In the genomic region with DNA sequence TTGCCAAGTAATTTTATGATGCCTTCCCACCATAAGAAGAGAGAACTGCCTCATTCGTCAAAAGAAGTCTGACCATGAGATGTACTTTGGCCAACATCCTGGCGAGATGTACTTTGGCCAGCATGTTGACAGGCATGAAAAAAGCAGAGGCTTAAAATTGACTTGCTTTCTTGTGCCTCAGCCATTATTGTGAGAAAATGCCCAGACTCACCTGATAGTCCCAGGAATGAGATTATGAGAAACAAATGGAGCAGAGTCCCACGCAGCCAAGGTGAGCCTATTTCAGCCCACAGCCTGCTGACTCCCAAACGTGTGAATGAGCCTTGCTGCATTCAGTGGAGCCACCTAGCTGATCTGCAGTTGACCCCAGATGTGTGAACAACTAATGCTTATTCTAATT, we compare ENCODE assay signal across 20 cellular contexts. TPM values are rescaled to one million over a fixed set of nuclear protein-coding genes. Genes with fewer than 3 reads are reported as not detected.
DNase-seq lines count a peak whose midpoint lies in the region; ATAC-seq, FAIRE-seq and TF ChIP-seq lines count a peak whose summit lies in the region.
"Had no signal": no experiment of that assay in that cellular context is flagged by ENCODE, and none has a peak within 500 bp of the region (broad histone marks: within the 10 kb centered on the region; RNA-seq: fewer than 3 reads in every experiment).

No MANE protein-coding gene starts in this region.

- no peak overlapping the region for H3K4me3 ChIP-seq in OCI-LY7 (ENCODE audit: low read depth, low read length, poor library complexity, severe bottlenecking)
- H3K4me3 ChIP-seq in esophagus muscularis mucosa, result no peak overlapping the region
- peak overlapping the region in 2 of 3 experiments; percentile 24 to 34; a peak in 1 of 6 replicates for H3K4me3 ChIP-seq in HepG2 (replicated peaks in 1 of 3; ENCODE audit: insufficient read depth in 1 of 3, low read depth in 2 of 3, low read length in 3 of 3)
- H3K4me3 ChIP-seq: A549, BLaER1 had no signal

- TF ChIP-seq EP300 in esophagus muscularis mucosa (IDR thresholded peaks at IDR 0.05), result no peak
- no peak for TF ChIP-seq EP300 in HepG2 (IDR thresholded peaks at IDR 0.05; ENCODE audit: low read depth in 2 of 2, low read length in 2 of 2)
- TF ChIP-seq EP300 in HepG2 (CRISPR knock-in tag; IDR thresholded peaks at IDR 0.05; ENCODE audit: borderline replicate concordance), result no peak

- H3K27me3 ChIP-seq in esophagus muscularis mucosa (no peaks in the 10 kb centered on the region), HepG2 (ENCODE audit: control insufficient read depth in 1 of 2, insufficient read depth in 2 of 2, low read length in 2 of 2) (no peaks in the 10 kb centered on the region; a peak in 1 of 5 replicates)
- H3K27me3 ChIP-seq in CD4-positive, alpha-beta T cell (ENCODE audit: control insufficient read depth, insufficient read depth, low read length), result peaks cover 7% of the 10 kb centered on the region
- H3K27me3 ChIP-seq: BLaER1 had no signal

- POLR2A ChIA-PET in OCI-LY7 (lab: Charles Lee), result interaction anchor here (0.9 kb wide), 1 partner anchor 11 kb away, joined by 3 read pairs; no protein-coding TSS in a partner anchor
- POLR2A ChIA-PET in HepG2 (lab: Yijun Ruan, JAX), result no interaction called here
- POLR2A ChIA-PET in CD4-positive, alpha-beta T cell (lab: Charles Lee), result no interaction called here

- ATAC-seq in HepG2, result peak; percentile 70
- ATAC-seq in CD4-positive, alpha-beta T cell (ENCODE audit: poor library complexity), result no peak
- ATAC-seq: A549 had no signal

- H4K20me1 ChIP-seq in OCI-LY7 (ENCODE audit: insufficient read depth, low read length) (no peaks in the 10 kb centered on the region), HepG2 (ENCODE audit: insufficient read depth, low read length) (no peaks in the 10 kb centered on the region)
- H4K20me1 ChIP-seq: BLaER1 had no signal

- DNase-seq in OCI-LY7 (ENCODE audit: low spot score) (no peak), esophagus muscularis mucosa (ENCODE audit: extremely low spot score) (peak; percentile 37), HepG2 (ENCODE audit: low spot score) (peak; percentile 7), mucosa of gallbladder (ENCODE audit: low spot score) (peak; percentile 34), GM20000 (ENCODE audit: low spot score) (no peak), NOMO-1 treated with dmso at 0.1 percent for 144 hours (lab: John Stamatoyannopoulos, UW; ENCODE audit: unreplicated experiment) (no peak), AG20443 (ENCODE audit: low spot score) (no peak)
- DNase-seq in CD4-positive, alpha-beta T cell, result no peak
- DNase-seq: CD8-positive, alpha-beta memory T cell; COR-L47; H9 had no signal

- CTCF ChIA-PET in OCI-LY7 (lab: Charles Lee; ENCODE audit: unreplicated experiment), result no interaction called here
- CTCF ChIA-PET in HepG2 (lab: Yijun Ruan, JAX; ENCODE audit: low intra/inter-chr PET ratio, low total read pairs), result no interaction called here
- CTCF ChIA-PET in CD4-positive, alpha-beta T cell (lab: Charles Lee), result no interaction called here

- in situ Hi-C loops in HepG2 (cut with HindIII; ENCODE audit: extremely low pct_ligation_motif_present, low pct_unique_long_range_greater_than_20kb), result no loop called here

- TF ChIP-seq POLR2A in esophagus muscularis mucosa (IDR thresholded peaks at IDR 0.05; ENCODE audit: low read depth), result no peak
- no peak for TF ChIP-seq POLR2A in HepG2 (IDR thresholded peaks at IDR 0.05; ENCODE audit: insufficient read depth in 1 of 2, low read depth in 2 of 2, low read length in 2 of 2)

- 75% methylated on average over 4 of the region's 4 CpGs for WGBS in esophagus muscularis mucosa
- WGBS in HepG2 (ENCODE audit: low lambda C conversion rate), result 3% methylated on average over 4 of the region's 4 CpGs

- H3K4me3 Mint-ChIP-seq in CD4-positive, alpha-beta T cell, result no peak overlapping the region
- H3K4me3 Mint-ChIP-seq: CD8-positive, alpha-beta memory T cell; H9; IgD-negative memory B cell had no signal

- H3K36me3 ChIP-seq in OCI-LY7 (ENCODE audit: insufficient read depth, low read length), result no peaks in the 10 kb centered on the region; the same call in 1 of the 2 replicates
- H3K36me3 ChIP-seq in esophagus muscularis mucosa, result no peaks in the 10 kb centered on the region
- no peaks in the 10 kb centered on the region for H3K36me3 ChIP-seq in HepG2 (replicated peaks in 1 of 2; ENCODE audit: control insufficient read depth in 1 of 2, insufficient read depth in 2 of 2, low read length in 2 of 2)
- H3K36me3 ChIP-seq: BLaER1 had no signal

- H3K27ac Mint-ChIP-seq in CD4-positive, alpha-beta T cell, result no peak overlapping the region
- H3K27ac Mint-ChIP-seq: CD8-positive, alpha-beta memory T cell; H9; IgD-negative memory B cell had no signal

- intact Hi-C loops in OCI-LY7 (cut with micrococcal nuclease; ENCODE audit: unreplicated experiment), result no loop called here
- intact Hi-C loops in esophagus muscularis mucosa (cut with DNase I), result no loop called here
- intact Hi-C loops in HepG2 (cut with micrococcal nuclease; ENCODE audit: unreplicated experiment), result no loop called here
- intact Hi-C loops in CD4-positive, alpha-beta T cell (cut with DNase I, micrococcal nuclease), result no loop called here

- H2AFZ ChIP-seq in OCI-LY7 (ENCODE audit: low read length) (0 out of 2 replicates have a peak overlapping the region, but pooled peaks have one; percentile 2), HepG2 (ENCODE audit: low read length) (no peak overlapping the region)

- peaks cover 5% of the 10 kb centered on the region; the same call in 1 of the 2 replicates for H3K9me3 ChIP-seq in OCI-LY7 (ENCODE audit: low read length)
- H3K9me3 ChIP-seq in esophagus muscularis mucosa, result no peaks in the 10 kb centered on the region
- H3K9me3 ChIP-seq in HepG2 (ENCODE audit: low read length), result no peaks in the 10 kb centered on the region
- no peaks in the 10 kb centered on the region for H3K9me3 ChIP-seq in CD4-positive, alpha-beta T cell (ENCODE audit: control insufficient read depth, low read length)
- H3K9me3 ChIP-seq: A549 had no signal

- FAIRE-seq in HepG2 (lab: Jason Lieb, UNC), result peak; percentile 8
- FAIRE-seq: A549, G401.6, GM12892, GM18507, H1, HTR-8/SVneo had no signal

- H3K9ac ChIP-seq in HepG2 (ENCODE audit: insufficient read depth, low read depth, low read length), result no peak overlapping the region
- H3K9ac ChIP-seq: BLaER1 had no signal

- H3K4me1 Mint-ChIP-seq in CD4-positive, alpha-beta T cell (ENCODE audit: low read depth), result no peaks in the 10 kb centered on the region
- H3K4me1 Mint-ChIP-seq: CD8-positive, alpha-beta memory T cell had no signal

- no peak for TF ChIP-seq CTCF in OCI-LY7 (conservative IDR thresholded peaks at IDR 0.05; ENCODE audit: low read length)
- TF ChIP-seq CTCF in esophagus muscularis mucosa (IDR thresholded peaks at IDR 0.05), result no peak
- TF ChIP-seq CTCF in HepG2 (CRISPR knock-in tag; IDR thresholded peaks at IDR 0.05), result no peak
- no peak for TF ChIP-seq CTCF in GM20000 (IDR thresholded peaks at IDR 0.05; ENCODE audit: extremely low read depth, missing control alignments)
- TF ChIP-seq CTCF in CD4-positive, alpha-beta T cell (IDR thresholded peaks at IDR 0.05), result no peak

- peaks cover 18% of the 10 kb centered on the region for H3K27me3 Mint-ChIP-seq in CD4-positive, alpha-beta T cell

- peaks cover 8% of the 10 kb centered on the region for H3K4me1 ChIP-seq in OCI-LY7 (ENCODE audit: insufficient read depth, low read length, poor library complexity, severe bottlenecking)
- peaks cover 0 to 3% (median 3%) of the 10 kb centered on the region in 4 donors for H3K4me1 ChIP-seq in esophagus muscularis mucosa
- H3K4me1 ChIP-seq in HepG2 (ENCODE audit: insufficient read depth, low read length), result peaks cover 20% of the 10 kb centered on the region
- H3K4me1 ChIP-seq: A549, BLaER1 had no signal

- no TSS peak for BruUV-seq in OCI-LY7 (replicated peaks; lab: Mats Ljungman, UMichigan)
- BruUV-seq in HepG2 (replicated peaks; lab: Mats Ljungman, UMichigan), result no TSS peak

- H3K79me2 ChIP-seq in OCI-LY7 (ENCODE audit: insufficient read depth, low read depth, low read length), result no peaks in the 10 kb centered on the region
- H3K79me2 ChIP-seq in HepG2 (ENCODE audit: insufficient read depth, low read length), result no peaks in the 10 kb centered on the region

- no peaks in the 10 kb centered on the region for H3K9me3 Mint-ChIP-seq in CD4-positive, alpha-beta T cell

- H3K9me2 ChIP-seq in OCI-LY7 (ENCODE audit: insufficient read depth, low read length), result no peaks in the 10 kb centered on the region

- no peaks in the 10 kb centered on the region for H3K36me3 Mint-ChIP-seq in CD4-positive, alpha-beta T cell (ENCODE audit: low read depth)
- H3K36me3 Mint-ChIP-seq: IgD-negative memory B cell had no signal

- no peak overlapping the region for H3K27ac ChIP-seq in OCI-LY7 (ENCODE audit: low read depth, low read length, poor library complexity, severe bottlenecking)
- H3K27ac ChIP-seq in esophagus muscularis mucosa (replicated peaks in 1 of 4), result no peak overlapping the region
- no peak overlapping the region for H3K27ac ChIP-seq in HepG2 (ENCODE audit: extremely low read length, insufficient read depth, low read length)
- H3K27ac ChIP-seq in CD4-positive, alpha-beta T cell (ENCODE audit: low read depth, low read length), result no peak overlapping the region
- H3K27ac ChIP-seq: 22Rv1, A549, BLaER1 had no signal

- no peak overlapping the region for H3K4me2 ChIP-seq in OCI-LY7 (ENCODE audit: low read length)
- peak overlapping the region; percentile 57 for H3K4me2 ChIP-seq in HepG2 (ENCODE audit: low read depth, low read length)
- H3K4me2 ChIP-seq: A549, BLaER1 had no signal

- TF ChIP-seq RAD21 in HepG2 (CRISPR knock-in tag; IDR thresholded peaks at IDR 0.05), result no peak

RNA-seq across cellular contexts. Expression of gene ZNF644, which starts 43.5 kb away (rescaled TPM):
- 56.6 and 58.0 TPM in 2 replicates for total RNA-seq in OCI-LY7 (2014; rRNA removed; shearing (Covaris generic))
- total RNA-seq in OCI-LY7 (2022), result 65.1 and 71.1 TPM in 2 replicates
- 10 to 100 TPM; 44.8 to 64.8 (median 45.2) TPM for total RNA-seq in esophagus muscularis mucosa
- 51.7 and 66.7 TPM in 2 replicates for total RNA-seq in HepG2 (2016; rRNA removed; fragmentation: Illumina TruSeq; extraction: Trizol)
- 15.4 and 16.6 TPM in 2 replicates for total RNA-seq in HepG2 (2016; cell fraction: cytosol; rRNA removed; fragmentation: Illumina TruSeq; extraction: Trizol; ENCODE audit: low read depth)
- total RNA-seq in HepG2 (2016; cell fraction: insoluble cytoplasmic fraction; rRNA removed; fragmentation: Illumina TruSeq; extraction: Trizol), result 59.1 and 68.6 TPM in 2 replicates
- total RNA-seq in HepG2 (2016; cell fraction: membrane; rRNA removed; fragmentation: Illumina TruSeq; extraction: Trizol), result 32.4 and 36.1 TPM in 2 replicates
- total RNA-seq in HepG2 (2016; cell fraction: nucleus; rRNA removed; fragmentation: Illumina TruSeq; extraction: Trizol), result 95.4 and 114 TPM in 2 replicates
- polyA plus RNA-seq in HepG2 (2011; rRNA removed), result 13.5 and 17.7 TPM in 2 replicates
- polyA plus RNA-seq in HepG2 (2011; cell fraction: cytosol; rRNA removed), result 5.6 and 9.2 TPM in 2 replicates
- polyA plus RNA-seq in HepG2 (2011; cell fraction: nucleus; rRNA removed), result 12.6 and 17.0 TPM in 2 replicates
- polyA plus RNA-seq in HepG2 (2012), result 23.8 and 26.0 TPM in 2 replicates
- 6.2 and 6.9 TPM in 2 replicates for polyA plus RNA-seq in HepG2 (2016; cell fraction: cytosol; fragmentation: Illumina TruSeq; extraction: Trizol; ENCODE audit: low read depth)
- polyA plus RNA-seq in HepG2 (2016; cell fraction: insoluble cytoplasmic fraction; fragmentation: Illumina TruSeq; extraction: Trizol; ENCODE audit: low read depth), result 40.2 and 44.0 TPM in 2 replicates
- 11.7 and 13.7 TPM in 2 replicates for polyA plus RNA-seq in HepG2 (2016; cell fraction: membrane; fragmentation: Illumina TruSeq; extraction: Trizol; ENCODE audit: low read depth)
- 40.4 and 40.6 TPM in 2 replicates for polyA plus RNA-seq in HepG2 (2016; cell fraction: nucleus; fragmentation: Illumina TruSeq; extraction: Trizol; ENCODE audit: insufficient read depth, low read depth)
- polyA minus RNA-seq in HepG2 (2011; rRNA and poly(A)+ RNA removed; ENCODE audit: low replicate concordance), result 36.3 and 49.9 TPM in 2 replicates
- polyA minus RNA-seq in HepG2 (2011; cell fraction: cytosol; rRNA and poly(A)+ RNA removed), result 31.6 and 42.4 TPM in 2 replicates
- 239 and 242 TPM in 2 replicates for polyA minus RNA-seq in HepG2 (2011; cell fraction: nucleus; rRNA and poly(A)+ RNA removed)
- total RNA-seq in mucosa of gallbladder, result 39.2 TPM
- 100 to 1,000 TPM in 1 of 2 experiments, 10 to 100 TPM in 1; 93.3 to 101 TPM for total RNA-seq in CD4-positive, alpha-beta T cell

Comparison
In these comparisons a context has a peak if more than half of its experiments do, and no peak if none do; other contexts are left out.
1. DNase-seq: peak in esophagus muscularis mucosa (single experiment), HepG2 (single experiment) and mucosa of gallbladder (single experiment); none in OCI-LY7 (single experiment), GM20000 (single experiment), NOMO-1 treated with dmso at 0.1 percent for 144 hours (single experiment), AG20443 (single experiment) and CD4-positive, alpha-beta T cell (0 of 10).
2. H3K4me3 ChIP-seq: peak in HepG2 (2 of 3); none in OCI-LY7 (single experiment) and esophagus muscularis mucosa (0 of 4).